In genomic region chr7:65945787-65946186, GRCh38 we compare ENCODE assay signal across 7 cellular contexts. TPM values are rescaled to one million over a fixed set of nuclear protein-coding genes. Genes with fewer than 3 reads are reported as not detected.
DNase-seq lines count a peak whose midpoint lies in the region; ATAC-seq, FAIRE-seq and TF ChIP-seq lines count a peak whose summit lies in the region.
"Not testable (repeated sequence)": the region's sequence is repeated elsewhere in the genome, so short reads cannot be mapped to it uniquely, and the experiment has no call there.

No MANE protein-coding gene starts in this region.

- dilution Hi-C loops in keratinocyte (cut with MboI; ENCODE audit: extremely low pct_ligation_motif_present, low sequenced_read_pairs): not testable (repeated sequence)

- not testable (repeated sequence) for H3K9me1 ChIP-seq in K562 (ENCODE audit: control insufficient read depth, insufficient read depth, low read length); keratinocyte (ENCODE audit: control insufficient read depth, extremely low read depth, insufficient read depth, low read length)

- not testable (repeated sequence) for H3K36me3 ChIP-seq in RWPE2 (ENCODE audit: low read depth); K562 (ENCODE audit: control insufficient read depth, insufficient read depth, low read length); keratinocyte (ENCODE audit: control insufficient read depth in 2 of 2, extremely low read depth in 1 of 2, insufficient read depth in 2 of 2, low read length in 2 of 2); right lobe of liver

- TF ChIP-seq POLR2A in H54 (IDR thresholded peaks at IDR 0.05; ENCODE audit: low read depth, low read length); K562 (conservative IDR thresholded peaks at IDR 0.05); right lobe of liver (IDR thresholded peaks at IDR 0.05): not testable (repeated sequence)

- H3K4me1 ChIP-seq in RWPE2 (ENCODE audit: insufficient read depth, poor library complexity, severe bottlenecking); K562 (replicated peaks in 1 of 2; ENCODE audit: control insufficient read depth in 2 of 2, insufficient read depth in 2 of 2, low read length in 2 of 2); keratinocyte (ENCODE audit: control insufficient read depth, extremely low read depth, insufficient read depth, low read length); right lobe of liver: not testable (repeated sequence)

- TF ChIP-seq CTCF in D721Med (IDR thresholded peaks at IDR 0.05; ENCODE audit: insufficient read depth, missing control alignments); RWPE2 (IDR thresholded peaks at IDR 0.05; ENCODE audit: poor library complexity, severe bottlenecking); K562 (IDR thresholded peaks at IDR 0.05 in 2 of 3, conservative IDR thresholded peaks at IDR 0.05 in 1 of 3; ENCODE audit: insufficient read depth in 2 of 3, low read depth in 1 of 3, low read length in 3 of 3); keratinocyte (optimal IDR thresholded peaks at IDR 0.05 in 1 of 3, IDR thresholded peaks at IDR 0.05 in 1 of 3, conservative IDR thresholded peaks at IDR 0.05 in 1 of 3; ENCODE audit: extremely low read depth in 1 of 3, insufficient read depth in 2 of 3, low read length in 3 of 3); right lobe of liver (IDR thresholded peaks at IDR 0.05): not testable (repeated sequence)

- H3K9ac ChIP-seq in K562 (ENCODE audit: insufficient read depth in 1 of 2, low read depth in 2 of 2, low read length in 2 of 2); keratinocyte (ENCODE audit: control insufficient read depth, extremely low read depth, insufficient read depth, low read length): not testable (repeated sequence)

- ATAC-seq in RWPE2 (ENCODE audit: low read depth): peak; percentile 31; the same call in 1 of the 3 replicates
- ATAC-seq in K562: not testable (repeated sequence)
- ATAC-seq in left lobe of liver: peak; percentile 54
- ATAC-seq in right lobe of liver: peak; percentile 58 to 76 (median 68)

- not testable (repeated sequence) for H3K27ac ChIP-seq in RWPE2 (ENCODE audit: poor library complexity, severe bottlenecking); K562 (ENCODE audit: extremely low read depth, low read depth, low read length); keratinocyte (ENCODE audit: control insufficient read depth, insufficient read depth, low read length); right lobe of liver

- H3K9me3 ChIP-seq in RWPE2 (ENCODE audit: severe bottlenecking); K562 (replicated peaks; ENCODE audit: control insufficient read depth, insufficient read depth, low read depth, low read length); keratinocyte (ENCODE audit: control insufficient read depth, low read depth, low read length); right lobe of liver: not testable (repeated sequence)

- TF ChIP-seq RAD21 in K562 (CRISPR knock-in tag; conservative IDR thresholded peaks at IDR 0.05 in 1 of 2, IDR thresholded peaks at IDR 0.05 in 1 of 2): not testable (repeated sequence)

- not testable (repeated sequence) for H3K79me2 ChIP-seq in K562 (ENCODE audit: control insufficient read depth, insufficient read depth, low read length); keratinocyte (ENCODE audit: control insufficient read depth, insufficient read depth, low read length)

- in situ Hi-C loops in K562 (cut with MboI): not testable (repeated sequence)

- FAIRE-seq in D721Med (lab: Jason Lieb, UNC) (peak; percentile 6), H54 (lab: Jason Lieb, UNC) (peak; percentile 27), K562 (lab: Jason Lieb, UNC) (peak; percentile 15), keratinocyte (lab: Jason Lieb, UNC) (peak; percentile 46)

- H3K4me3 ChIP-seq in RWPE2 (ENCODE audit: severe bottlenecking); K562; keratinocyte (ENCODE audit: control insufficient read depth in 2 of 3, extremely low read depth in 1 of 3, insufficient read depth in 2 of 3, low read depth in 1 of 3, low read length in 3 of 3); right lobe of liver: not testable (repeated sequence)

- intact Hi-C loops in K562 (cut with micrococcal nuclease); right lobe of liver (cut with DNase I): not testable (repeated sequence)

- not testable (repeated sequence) for H2AFZ ChIP-seq in K562 (ENCODE audit: low read depth, low read length); keratinocyte (ENCODE audit: control insufficient read depth, low read length)

- not testable (repeated sequence) for H3K4me2 ChIP-seq in K562 (ENCODE audit: insufficient read depth, low read length); keratinocyte (ENCODE audit: control insufficient read depth, extremely low read depth, insufficient read depth, low read depth, low read length)

- WGBS in K562 (ENCODE audit: insufficient coverage, low coverage, missing lambda C conversion rate): 75% methylated on average over 1 of the region's 5 CpGs
- 67% methylated on average over 1 of the region's 5 CpGs for WGBS in right lobe of liver (ENCODE audit: insufficient coverage, low coverage, low lambda C conversion rate, missing lambda C conversion rate)

- not testable (repeated sequence) for DNase-seq in D721Med (ENCODE audit: insufficient read length, low spot score); H54 (ENCODE audit: insufficient read length, low spot score); RWPE2 (ENCODE audit: low spot score); K562 (ENCODE audit: extremely low read depth in 1 of 4, low spot score in 3 of 4); keratinocyte (ENCODE audit: low read depth, low spot score); left lobe of liver (ENCODE audit: low spot score); right lobe of liver

- not testable (repeated sequence) for H3K27me3 ChIP-seq in RWPE2 (ENCODE audit: insufficient read depth, poor library complexity, severe bottlenecking); K562 (ENCODE audit: control insufficient read depth in 2 of 2, insufficient read depth in 2 of 2, low read length in 2 of 2); keratinocyte (ENCODE audit: control insufficient read depth, extremely low read depth, insufficient read depth, low read length); right lobe of liver

- not testable (repeated sequence) for TF ChIP-seq EP300 in K562 (IDR thresholded peaks at IDR 0.05; ENCODE audit: low read length)

- H4K20me1 ChIP-seq in K562 (replicated peaks; ENCODE audit: control insufficient read depth, insufficient read depth, low read length); keratinocyte (ENCODE audit: control insufficient read depth, extremely low read depth, insufficient read depth, low read length): not testable (repeated sequence)

- CTCF ChIA-PET in K562 (lab: Yijun Ruan, JAX; ENCODE audit: low intra/inter-chr PET ratio): not testable (repeated sequence)

- POLR2A ChIA-PET in K562 (lab: Yijun Ruan, JAX): not testable (repeated sequence)

- not testable (repeated sequence) for BruUV-seq in K562 (replicated peaks; lab: Mats Ljungman, UMichigan)

RNA-seq across cellular contexts. Expression of gene GUSB, which starts 36.2 kb away (rescaled TPM):
- total RNA-seq in K562 (2011; cell fraction: chromatin; rRNA removed; ENCODE audit: low replicate concordance): 200 and 412 TPM in 2 replicates
- 373 and 423 TPM in 2 replicates for total RNA-seq in K562 (2011; cell fraction: nucleolus; rRNA removed)
- 234 and 282 TPM in 2 replicates for total RNA-seq in K562 (2011; cell fraction: nucleoplasm; rRNA removed)
- total RNA-seq in K562 (2014; rRNA removed) (50.2 and 52.1 TPM in 2 replicates), K562 (2014; rRNA removed; fragmentation: Illumina TruSeq; extraction: Trizol) (42.0 and 45.8 TPM in 2 replicates), K562 (2015; rRNA removed; fragmentation: Illumina TruSeq; extraction: Trizol) (57.6 and 60.1 TPM in 2 replicates), K562 (2021) (89.4 and 101 TPM in 2 replicates), left lobe of liver (64.2 TPM), right lobe of liver (10 to 100 TPM; 49.1 to 87.2 (median 67.7) TPM)
- polyA plus RNA-seq in K562 (2011; rRNA removed) (71.2 and 76.6 TPM in 2 replicates), K562 (2014; fragmentation: Illumina TruSeq; extraction: Trizol) (79.5 and 81.8 TPM in 2 replicates), K562 (2014; fragmentation: Nextera tagmentation; extraction: Ambion mirVana) (10 to 100 TPM; 22.7 to 24.2 TPM), K562 (2014; rRNA removed) (80.9 and 102 TPM in 2 replicates), keratinocyte (9.4 to 19.9 TPM (median 13.3 TPM) in 3 replicates)
- polyA plus RNA-seq in K562 (2011; cell fraction: cytosol; rRNA removed): 69.7 and 117 TPM in 2 replicates
- 294 and 516 TPM in 2 replicates for polyA plus RNA-seq in K562 (2011; cell fraction: nucleus; rRNA removed)
- polyA plus RNA-seq in K562 (2012): 88.4 and 131 TPM in 2 replicates
- 50.9 and 87.7 TPM in 2 replicates for polyA minus RNA-seq in K562 (2011; rRNA and poly(A)+ RNA removed)
- 43.3 and 54.1 TPM in 2 replicates for polyA minus RNA-seq in K562 (2011; cell fraction: cytosol; rRNA and poly(A)+ RNA removed)
- 41.5 and 59.5 TPM in 2 replicates for polyA minus RNA-seq in K562 (2011; cell fraction: nucleus; rRNA and poly(A)+ RNA removed)
- 11.3 TPM for polyA plus RNA-seq in keratinocyte (2011; ENCODE audit: low read depth)
- 6.9 and 10.9 TPM in 2 replicates for polyA plus RNA-seq in keratinocyte (2011; cell fraction: cytosol; rRNA removed)
- polyA plus RNA-seq in keratinocyte (2011; cell fraction: nucleus; rRNA removed): 27.8 and 29.3 TPM in 2 replicates
- 13.7 and 15.1 TPM in 2 replicates for polyA plus RNA-seq in keratinocyte (2012; ENCODE audit: low replicate concordance)
- 13.0 to 30.2 TPM (median 17.9 TPM) in 3 replicates for polyA minus RNA-seq in keratinocyte
- 9.2 TPM for polyA minus RNA-seq in keratinocyte (2011; cell fraction: cytosol; rRNA and poly(A)+ RNA removed)
- polyA minus RNA-seq in keratinocyte (2011; cell fraction: nucleus; rRNA and poly(A)+ RNA removed): 9.2 and 9.6 TPM in 2 replicates
